Comparison of ENCODE assay signal across 8 cellular contexts in genomic region chr5:138459311-138459710, GRCh38. TPM values are rescaled to one million over a fixed set of nuclear protein-coding genes. Genes with fewer than 3 reads are reported as not detected.
DNase-seq lines count a peak whose midpoint lies in the region; ATAC-seq, FAIRE-seq and TF ChIP-seq lines count a peak whose summit lies in the region.

No MANE protein-coding gene starts in this region.

- peak overlapping the region; percentile 100 for H3K27ac Mint-ChIP-seq in activated CD8-positive, alpha-beta T cell treated with anti-CD3 and anti-CD28 coated beads for 36 hours

- peak; percentile 97 for DNase-seq in activated CD8-positive, alpha-beta T cell treated with anti-CD3 and anti-CD28 coated beads for 36 hours
- peak; percentile 73 for DNase-seq in left cardiac atrium
- peak; percentile 73 for DNase-seq in stimulated activated CD8-positive, alpha-beta memory T cell treated with anti-CD3 and anti-CD28 coated beads, Interleukin-7, amount 100 ng/mL, for 24 hours (ENCODE audit: low read depth)
- no peak for DNase-seq in left lobe of liver (ENCODE audit: low spot score)
- DNase-seq in RCC 7860 (ENCODE audit: low spot score): no peak
- no peak for DNase-seq in testis

- TF ChIP-seq POLR2A in testis (IDR thresholded peaks at IDR 0.05): no peak

- H3K4me3 Mint-ChIP-seq in activated CD8-positive, alpha-beta T cell treated with anti-CD3 and anti-CD28 coated beads for 36 hours: peak overlapping the region; percentile 80

- H3K4me1 ChIP-seq in testis: peaks cover 25% of the 10 kb centered on the region

- no peak for TF ChIP-seq CTCF in activated CD8-positive, alpha-beta T cell treated with anti-CD3 and anti-CD28 coated beads for 36 hours (IDR thresholded peaks at IDR 0.05)
- no peak for TF ChIP-seq CTCF in testis (IDR thresholded peaks at IDR 0.05)

- 65 to 75% methylated on average over 9 of the region's 9 CpGs for WGBS in testis, 2 donors

- no peaks in the 10 kb centered on the region for H3K36me3 Mint-ChIP-seq in activated CD8-positive, alpha-beta T cell treated with anti-CD3 and anti-CD28 coated beads for 36 hours (ENCODE audit: low read depth)

- H3K27me3 ChIP-seq in testis: no peaks in the 10 kb centered on the region

- intact Hi-C loops in activated CD8-positive, alpha-beta T cell treated with anti-CD3 and anti-CD28 coated beads for 36 hours (cut with micrococcal nuclease): no loop called here
- intact Hi-C loops in left cardiac atrium (cut with DNase I) (no loop called here), testis (cut with DNase I; ENCODE audit: low total_unique reads) (loop anchor here (10.0 kb wide), 1 partner anchor 45 kb away; no protein-coding TSS in a partner anchor)

- H3K4me3 ChIP-seq in testis: no peak overlapping the region

- no peaks in the 10 kb centered on the region for H3K9me3 Mint-ChIP-seq in activated CD8-positive, alpha-beta T cell treated with anti-CD3 and anti-CD28 coated beads for 36 hours

- no peak overlapping the region for H3K27ac ChIP-seq in testis

- no peaks in the 10 kb centered on the region for H3K36me3 ChIP-seq in testis (ENCODE audit: low read depth, missing control alignments)

- POLR2A ChIA-PET in activated CD8-positive, alpha-beta T cell treated with anti-CD3 and anti-CD28 coated beads for 36 hours (lab: Charles Lee): interaction anchor here (0.6 to 1.9 kb wide), 7 partner anchors 10 to 828 kb away, joined by 3 to 6 read pairs (median 3); no protein-coding TSS in a partner anchor

- H3K9me3 ChIP-seq in testis: no peaks in the 10 kb centered on the region

- H3K4me1 Mint-ChIP-seq in activated CD8-positive, alpha-beta T cell treated with anti-CD3 and anti-CD28 coated beads for 36 hours (ENCODE audit: low read depth): peaks cover 45% of the 10 kb centered on the region

- CTCF ChIA-PET in activated CD8-positive, alpha-beta T cell treated with anti-CD3 and anti-CD28 coated beads for 36 hours (lab: Charles Lee): interaction anchor here (1.2 to 5.9 kb wide), 4 partner anchors 10 to 107 kb away, joined by 3 to 51 read pairs (median 8); partner anchors contain the start of gene KDM3B

- no peak for FAIRE-seq in RCC 7860 (lab: Jason Lieb, UNC)

- ATAC-seq in HG03342 (IDR thresholded peaks at IDR 0.05; ENCODE audit: unreplicated experiment) (peak; percentile 30), left cardiac atrium (no peak), left lobe of liver (no peak), HG02610 (IDR thresholded peaks at IDR 0.05; ENCODE audit: unreplicated experiment) (no peak)
- peak; percentile 73 for ATAC-seq in activated CD8-positive, alpha-beta T cell treated with anti-CD3 and anti-CD28 coated beads for 36 hours

- no peaks in the 10 kb centered on the region for H3K27me3 Mint-ChIP-seq in activated CD8-positive, alpha-beta T cell treated with anti-CD3 and anti-CD28 coated beads for 36 hours

RNA-seq across cellular contexts. Expression of gene EGR1, which starts 6.0 kb away (rescaled TPM):
- 10 to 100 TPM; 46.0 to 46.4 TPM for total RNA-seq in activated CD8-positive, alpha-beta T cell treated with anti-CD3 and anti-CD28 coated beads for 36 hours
- total RNA-seq in left cardiac atrium (10 to 100 TPM; 29.1 to 71.9 TPM), left lobe of liver (12.1 TPM), testis (10 to 100 TPM in 1 of 2 donors, 1 to 10 TPM in 1; 8.7 to 11.9 TPM)
- 63.6 TPM for polyA plus RNA-seq in testis (ENCODE audit: insufficient read depth, low read depth, low replicate concordance)

RNA-seq across cellular contexts. Expression of gene REEP2, which starts 20.5 kb away (rescaled TPM):
- total RNA-seq in activated CD8-positive, alpha-beta T cell treated with anti-CD3 and anti-CD28 coated beads for 36 hours: 1 to 10 TPM; 2.9 to 3.1 TPM
- total RNA-seq in left cardiac atrium: 10 to 100 TPM; 15.6 to 17.0 TPM
- not detected for total RNA-seq in left lobe of liver
- 10 to 100 TPM; 15.7 to 18.3 TPM for total RNA-seq in testis
- polyA plus RNA-seq in testis (ENCODE audit: insufficient read depth, low read depth, low replicate concordance): 13.5 TPM

Comparison
In these comparisons a context has a peak if more than half of its experiments do, and no peak if none do; other contexts are left out.
1. ATAC-seq: peak in HG03342 (single experiment) and activated CD8-positive, alpha-beta T cell treated with anti-CD3 and anti-CD28 coated beads for 36 hours (single experiment); none in left cardiac atrium (0 of 2), left lobe of liver (single experiment) and HG02610 (single experiment).
2. DNase-seq: peak in activated CD8-positive, alpha-beta T cell treated with anti-CD3 and anti-CD28 coated beads for 36 hours (single experiment), left cardiac atrium (single experiment) and stimulated activated CD8-positive, alpha-beta memory T cell treated with anti-CD3 and anti-CD28 coated beads, Interleukin-7, amount 100 ng/mL, for 24 hours (single experiment); none in left lobe of liver (single experiment), RCC 7860 (single experiment) and testis (single experiment).
3. RNA of gene REEP2, which starts 20.5 kb away (total RNA-seq): 15.7 to 18.3 TPM in testis and 15.6 to 17.0 TPM in left cardiac atrium; 2.9 to 3.1 TPM in activated CD8-positive, alpha-beta T cell treated with anti-CD3 and anti-CD28 coated beads for 36 hours and not detected in left lobe of liver (single experiment); every median in the first group is over 4 times any median in the second.